22 cellular contexts compared by ENCODE assay signal in the genomic region with DNA sequence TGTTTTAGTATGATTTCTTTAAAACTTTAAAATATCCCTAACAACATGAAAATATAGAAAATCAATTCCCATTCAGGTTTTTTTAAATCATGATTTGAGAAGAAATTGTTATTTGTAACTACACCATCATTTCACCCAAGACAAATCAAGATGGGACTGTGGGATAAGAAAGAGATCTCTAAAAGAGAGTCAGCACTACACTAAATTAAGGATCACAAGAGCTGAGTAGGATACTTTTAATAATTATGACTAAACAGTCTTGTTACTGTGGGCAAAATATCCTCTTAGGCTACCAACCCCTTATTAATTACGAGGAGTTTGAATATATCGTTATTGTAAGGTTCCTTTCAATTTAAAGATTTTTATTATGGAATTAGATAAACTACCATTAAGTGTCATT.
"Had no signal": no experiment of that assay in that cellular context is flagged by ENCODE, and none has a peak within 500 bp of the region (broad histone marks: within the 10 kb centered on the region; RNA-seq: fewer than 3 reads in every experiment).

No MANE protein-coding gene starts in this region.

- H3K9me3 Mint-ChIP-seq: memory B cell; mesothelial cell of epicardium; naive B cell; natural killer cell treated with Interleukin-12 subunit alpha and Interleukin-12 subunit beta and Interleukin-15 and Interleukin-18, amount 100 ng/mL, for 72 hours; neural progenitor cell; stimulated activated effector memory CD8-positive, alpha-beta T cell treated with anti-CD3 and anti-CD28 coated beads, Interleukin-12 subunit alpha, Interleukin-12 subunit beta, amount 100 ng/mL, for 72 hours had no signal

- H2AFZ ChIP-seq: neural progenitor cell, parathyroid adenoma had no signal

- H3K9ac ChIP-seq: neural progenitor cell, parathyroid adenoma had no signal

- H3K9me3 ChIP-seq: mucosa of descending colon, right atrium auricular region, stomach, thyroid gland, vagina had no signal

- DNase-seq: dorsolateral prefrontal cortex; effector CD4-positive, alpha-beta T cell; head of caudate nucleus; mucosa of descending colon; naive B cell; stimulated activated CD4-positive, alpha-beta T cell treated with anti-CD3 and anti-CD28 coated beads, Interleukin-2, amount 100 ng/mL, for 24 hours; stimulated activated CD4-positive, alpha-beta T cell treated with anti-CD3 and anti-CD28 coated beads, Interleukin-4, amount 100 ng/mL, for 24 hours; stimulated activated naive CD4-positive, alpha-beta T cell treated with Interleukin-2 at 50 U/mL for 16 hours; stomach; thyroid gland; trophoblast cell had no signal

- ATAC-seq: mucosa of descending colon; natural killer cell treated with Interleukin-12 subunit alpha and Interleukin-12 subunit beta and Interleukin-15 and Interleukin-18, amount 100 ng/mL, for 72 hours; sciatic nerve; stimulated activated effector memory CD8-positive, alpha-beta T cell treated with anti-CD3 and anti-CD28 coated beads, Interleukin-12 subunit alpha, Interleukin-12 subunit beta, amount 100 ng/mL, for 72 hours had no signal

- H3K36me3 Mint-ChIP-seq: memory B cell; mesothelial cell of epicardium; naive B cell; natural killer cell treated with Interleukin-12 subunit alpha and Interleukin-12 subunit beta and Interleukin-15 and Interleukin-18, amount 100 ng/mL, for 72 hours; neural progenitor cell; stimulated activated effector memory CD8-positive, alpha-beta T cell treated with anti-CD3 and anti-CD28 coated beads, Interleukin-12 subunit alpha, Interleukin-12 subunit beta, amount 100 ng/mL, for 72 hours had no signal

- H3K4me1 Mint-ChIP-seq: stimulated activated effector memory CD8-positive, alpha-beta T cell treated with anti-CD3 and anti-CD28 coated beads, Interleukin-12 subunit alpha, Interleukin-12 subunit beta, amount 100 ng/mL, for 72 hours had no signal

- H3K4me3 ChIP-seq: dorsolateral prefrontal cortex, lung, mucosa of descending colon, neural progenitor cell, right atrium auricular region, stomach, thyroid gland, vagina had no signal

- H3K4me3 Mint-ChIP-seq: memory B cell; mesothelial cell of epicardium; naive B cell; natural killer cell treated with Interleukin-12 subunit alpha and Interleukin-12 subunit beta and Interleukin-15 and Interleukin-18, amount 100 ng/mL, for 72 hours; neural progenitor cell; stimulated activated effector memory CD8-positive, alpha-beta T cell treated with anti-CD3 and anti-CD28 coated beads, Interleukin-12 subunit alpha, Interleukin-12 subunit beta, amount 100 ng/mL, for 72 hours had no signal

- H3K27ac ChIP-seq: dorsolateral prefrontal cortex, neural progenitor cell, parathyroid adenoma, stomach, thyroid gland, vagina had no signal

- H3K27ac Mint-ChIP-seq: memory B cell; mesothelial cell of epicardium; naive B cell; natural killer cell treated with Interleukin-12 subunit alpha and Interleukin-12 subunit beta and Interleukin-15 and Interleukin-18, amount 100 ng/mL, for 72 hours; neural progenitor cell; progenitor cell of endocrine pancreas; stimulated activated effector memory CD8-positive, alpha-beta T cell treated with anti-CD3 and anti-CD28 coated beads, Interleukin-12 subunit alpha, Interleukin-12 subunit beta, amount 100 ng/mL, for 72 hours had no signal

- H3K4me2 ChIP-seq: neural progenitor cell had no signal

- H3K79me2 ChIP-seq: parathyroid adenoma had no signal

- H3K36me3 ChIP-seq: neural progenitor cell, right atrium auricular region, stomach, thyroid gland, vagina had no signal

- H3K27me3 ChIP-seq: dorsolateral prefrontal cortex, right atrium auricular region, thyroid gland, vagina had no signal
